8 cellular contexts compared by ENCODE assay signal in the genomic region with DNA sequence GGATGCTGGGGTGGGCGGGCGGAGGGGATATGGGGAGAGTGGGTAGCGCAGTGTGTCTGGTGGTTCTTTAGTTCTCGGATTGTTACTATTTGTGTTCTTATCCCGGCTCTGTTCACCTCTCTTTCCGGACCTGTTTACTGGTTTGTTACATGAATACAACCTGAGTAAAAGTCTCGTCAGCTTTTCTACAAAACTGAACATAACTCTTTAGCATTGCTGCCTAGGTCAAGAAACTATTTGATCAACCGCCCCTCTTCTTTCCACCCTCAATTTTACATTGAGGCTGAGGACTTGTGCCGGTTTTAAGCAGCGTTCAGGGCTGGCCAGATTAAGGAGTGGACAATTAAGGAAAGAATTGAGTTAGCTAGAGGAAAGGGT. TPM values are rescaled to one million over a fixed set of nuclear protein-coding genes. Genes with fewer than 3 reads are reported as not detected.
DNase-seq lines count a peak whose midpoint lies in the region; ATAC-seq and TF ChIP-seq lines count a peak whose summit lies in the region.

No MANE protein-coding gene starts in this region.

- H3K4me3 ChIP-seq in brain microvascular endothelial cell (ENCODE audit: low read depth, low read length) (peak overlapping the region; percentile 100), liver (ENCODE audit: low read depth in 1 of 3, low read length in 3 of 3) (peak overlapping the region; percentile 79 to 100 (median 95)), thymus (ENCODE audit: low read length) (peak overlapping the region; percentile 70)

- DNase-seq in HT-29 (ENCODE audit: low spot score): peak; percentile 7
- no peak for DNase-seq in brain microvascular endothelial cell
- no peak for DNase-seq in RPMI8226
- DNase-seq in cerebellar cortex (ENCODE audit: low spot score): no peak
- DNase-seq in NCI-H146 (lab: John Stamatoyannopoulos, UW): no peak

- H3K27me3 ChIP-seq in brain microvascular endothelial cell (replicated peaks): no peaks in the 10 kb centered on the region
- H3K27me3 ChIP-seq in liver (ENCODE audit: control insufficient read depth in 4 of 4, insufficient read depth in 4 of 4, low read length in 3 of 4): peaks cover 0 to 8% (median 0%) of the 10 kb centered on the region in 4 donors
- peaks cover 23% of the 10 kb centered on the region for H3K27me3 ChIP-seq in thymus (ENCODE audit: control insufficient read depth, insufficient read depth)

- TF ChIP-seq RAD21 in liver (IDR thresholded peaks at IDR 0.05): no peak

- WGBS in liver: 3% methylated on average over 10 of the region's 10 CpGs
- WGBS in thymus: 7% methylated on average over 10 of the region's 10 CpGs

- peak overlapping the region; percentile 83 for H3K27ac ChIP-seq in brain microvascular endothelial cell
- H3K27ac ChIP-seq in liver (ENCODE audit: low read depth in 1 of 2, low read length in 2 of 2): peak overlapping the region; percentile 80 to 92
- H3K27ac ChIP-seq in thymus (ENCODE audit: low read depth): peak overlapping the region; percentile 88

- peak overlapping the region; percentile 95 to 97 for H3K9ac ChIP-seq in liver (ENCODE audit: low read depth in 1 of 2, low read length in 2 of 2)

- H3K4me1 ChIP-seq in liver (ENCODE audit: control insufficient read depth in 4 of 4, insufficient read depth in 4 of 4, low read length in 3 of 4) (peaks cover 5 to 23% (median 13%) of the 10 kb centered on the region in 4 donors), thymus (ENCODE audit: control insufficient read depth, insufficient read depth, low read length) (peaks cover 4% of the 10 kb centered on the region)

- TF ChIP-seq CTCF in brain microvascular endothelial cell (IDR thresholded peaks at IDR 0.05; ENCODE audit: low read depth, low read length, missing control alignments) (no peak), liver (IDR thresholded peaks at IDR 0.05; ENCODE audit: low read depth, low read length, missing input control) (no peak)

- H3K9me3 ChIP-seq in liver (ENCODE audit: control insufficient read depth in 4 of 4, low read length in 3 of 4) (no peaks in the 10 kb centered on the region), thymus (ENCODE audit: control insufficient read depth) (no peaks in the 10 kb centered on the region)

- H3K36me3 ChIP-seq in brain microvascular endothelial cell (replicated peaks) (peaks cover 11% of the 10 kb centered on the region), liver (ENCODE audit: control insufficient read depth in 4 of 4, insufficient read depth in 3 of 4, low read depth in 1 of 4, low read length in 3 of 4) (peaks cover 6 to 17% (median 11%) of the 10 kb centered on the region in 4 donors), thymus (ENCODE audit: control insufficient read depth, insufficient read depth) (peaks cover 10% of the 10 kb centered on the region)

- ATAC-seq in GM21737 (IDR thresholded peaks at IDR 0.05; ENCODE audit: unreplicated experiment): no peak

- in situ Hi-C loops in brain microvascular endothelial cell (cut with HindIII; ENCODE audit: low pct_ligation_motif_present, low sequenced_read_pairs): no loop called here

TF ChIP-seq in liver, 16 proteins besides CTCF, POLR2A, EP300 and RAD21:
- TF ChIP-seq, protein P1, sequence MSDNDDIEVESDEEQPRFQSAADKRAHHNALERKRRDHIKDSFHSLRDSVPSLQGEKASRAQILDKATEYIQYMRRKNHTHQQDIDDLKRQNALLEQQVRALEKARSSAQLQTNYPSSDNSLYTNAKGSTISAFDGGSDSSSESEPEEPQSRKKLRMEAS (IDR thresholded peaks at IDR 0.05): no peak
- TF ChIP-seq YY1 (IDR thresholded peaks at IDR 0.05) (no peak), EGR1 (IDR thresholded peaks at IDR 0.05; ENCODE audit: low read depth in 2 of 2) (no peak), JUND (IDR thresholded peaks at IDR 0.05) (no peak), FOXA1 (IDR thresholded peaks at IDR 0.05) (no peak), HNF4A (conservative IDR thresholded peaks at IDR 0.05) (no peak), NR2F2 (IDR thresholded peaks at IDR 0.05) (no peak), RXRA (IDR thresholded peaks at IDR 0.05) (no peak), HNF4G (IDR thresholded peaks at IDR 0.05) (no peak), ZBTB33 (IDR thresholded peaks at IDR 0.05) (no peak), GABPA (IDR thresholded peaks at IDR 0.05 in 1 of 2, conservative IDR thresholded peaks at IDR 0.05 in 1 of 2) (no peak), TAF1 (conservative IDR thresholded peaks at IDR 0.05) (no peak), FOXA2 (IDR thresholded peaks at IDR 0.05) (no peak), SP1 (IDR thresholded peaks at IDR 0.05) (no peak)
- TF ChIP-seq, protein P2, sequence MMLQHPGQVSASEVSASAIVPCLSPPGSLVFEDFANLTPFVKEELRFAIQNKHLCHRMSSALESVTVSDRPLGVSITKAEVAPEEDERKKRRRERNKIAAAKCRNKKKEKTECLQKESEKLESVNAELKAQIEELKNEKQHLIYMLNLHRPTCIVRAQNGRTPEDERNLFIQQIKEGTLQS (IDR thresholded peaks at IDR 0.05): no peak
- TF ChIP-seq, protein P3, sequence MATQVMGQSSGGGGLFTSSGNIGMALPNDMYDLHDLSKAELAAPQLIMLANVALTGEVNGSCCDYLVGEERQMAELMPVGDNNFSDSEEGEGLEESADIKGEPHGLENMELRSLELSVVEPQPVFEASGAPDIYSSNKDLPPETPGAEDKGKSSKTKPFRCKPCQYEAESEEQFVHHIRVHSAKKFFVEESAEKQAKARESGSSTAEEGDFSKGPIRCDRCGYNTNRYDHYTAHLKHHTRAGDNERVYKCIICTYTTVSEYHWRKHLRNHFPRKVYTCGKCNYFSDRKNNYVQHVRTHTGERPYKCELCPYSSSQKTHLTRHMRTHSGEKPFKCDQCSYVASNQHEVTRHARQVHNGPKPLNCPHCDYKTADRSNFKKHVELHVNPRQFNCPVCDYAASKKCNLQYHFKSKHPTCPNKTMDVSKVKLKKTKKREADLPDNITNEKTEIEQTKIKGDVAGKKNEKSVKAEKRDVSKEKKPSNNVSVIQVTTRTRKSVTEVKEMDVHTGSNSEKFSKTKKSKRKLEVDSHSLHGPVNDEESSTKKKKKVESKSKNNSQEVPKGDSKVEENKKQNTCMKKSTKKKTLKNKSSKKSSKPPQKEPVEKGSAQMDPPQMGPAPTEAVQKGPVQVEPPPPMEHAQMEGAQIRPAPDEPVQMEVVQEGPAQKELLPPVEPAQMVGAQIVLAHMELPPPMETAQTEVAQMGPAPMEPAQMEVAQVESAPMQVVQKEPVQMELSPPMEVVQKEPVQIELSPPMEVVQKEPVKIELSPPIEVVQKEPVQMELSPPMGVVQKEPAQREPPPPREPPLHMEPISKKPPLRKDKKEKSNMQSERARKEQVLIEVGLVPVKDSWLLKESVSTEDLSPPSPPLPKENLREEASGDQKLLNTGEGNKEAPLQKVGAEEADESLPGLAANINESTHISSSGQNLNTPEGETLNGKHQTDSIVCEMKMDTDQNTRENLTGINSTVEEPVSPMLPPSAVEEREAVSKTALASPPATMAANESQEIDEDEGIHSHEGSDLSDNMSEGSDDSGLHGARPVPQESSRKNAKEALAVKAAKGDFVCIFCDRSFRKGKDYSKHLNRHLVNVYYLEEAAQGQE (IDR thresholded peaks at IDR 0.05): no peak

RNA-seq across cellular contexts. Expression of gene ABT1, which starts 0.6 kb away (rescaled TPM):
- 27.0 and 32.2 TPM in 2 replicates for total RNA-seq in HT-29 (2014; rRNA removed; shearing (Covaris generic))
- total RNA-seq in liver: 10 to 100 TPM in 1 of 2 donors, 1 to 10 TPM in 1; 9.2 to 13.0 TPM
- polyA plus RNA-seq in liver (10 to 100 TPM in 1 of 2 donors, 1 to 10 TPM in 1; 8.3 to 10.7 TPM), thymus (25.0 TPM)

RNA-seq across cellular contexts. Expression of gene HMGN4, which starts 59.2 kb away (rescaled TPM):
- total RNA-seq in HT-29 (2014; rRNA removed; shearing (Covaris generic)): 23.6 and 26.3 TPM in 2 replicates
- total RNA-seq in liver: 10 to 100 TPM; 10.2 to 13.3 TPM
- polyA plus RNA-seq in liver (1 to 10 TPM; 8.2 to 9.9 TPM), thymus (62.1 TPM)
